1 cellular context compared by ENCODE assay signal in the genomic region with DNA sequence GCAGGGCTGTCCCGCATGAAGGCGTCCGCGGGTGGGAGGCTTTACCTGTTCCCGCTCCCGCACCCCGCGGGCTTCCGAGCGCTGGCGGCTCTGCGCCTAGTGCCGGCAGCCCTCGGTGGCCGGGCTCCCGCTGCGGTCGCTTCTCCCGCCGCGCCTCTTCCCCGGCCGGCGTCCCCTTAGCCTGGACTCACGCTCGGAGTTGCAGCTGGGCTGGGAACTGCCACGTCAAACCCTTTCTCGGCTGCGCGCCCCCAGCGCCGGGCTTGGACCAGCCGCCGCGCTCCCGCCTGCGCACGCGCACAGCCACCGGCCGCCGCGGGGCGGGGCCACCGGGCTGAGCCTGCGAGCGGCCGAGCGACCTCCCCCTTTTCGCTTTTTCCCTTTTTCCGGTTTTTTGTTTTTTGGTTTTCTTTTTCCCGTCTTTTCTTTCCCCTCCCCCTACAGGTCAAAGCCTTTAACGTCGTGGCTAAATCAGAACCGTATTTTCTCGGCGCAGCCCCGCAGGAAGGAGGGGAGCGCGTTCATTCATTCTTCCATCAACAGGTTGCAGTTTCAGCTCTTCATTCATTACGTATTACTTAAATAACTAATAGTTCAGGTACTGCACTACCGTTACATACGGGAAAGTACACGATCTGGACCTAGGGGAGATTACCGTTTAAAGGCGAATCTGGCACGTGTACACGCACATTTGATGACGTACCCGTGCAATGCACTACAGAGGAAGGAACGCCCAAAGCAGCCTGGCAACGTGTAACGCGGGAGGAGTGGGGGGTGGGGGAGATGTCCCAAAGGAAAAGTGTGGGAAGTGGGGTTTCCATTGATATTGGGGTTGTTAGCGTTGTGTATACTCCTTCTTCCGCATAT.
TF ChIP-seq lines count a peak whose summit lies in the region.

A gene with protein sequence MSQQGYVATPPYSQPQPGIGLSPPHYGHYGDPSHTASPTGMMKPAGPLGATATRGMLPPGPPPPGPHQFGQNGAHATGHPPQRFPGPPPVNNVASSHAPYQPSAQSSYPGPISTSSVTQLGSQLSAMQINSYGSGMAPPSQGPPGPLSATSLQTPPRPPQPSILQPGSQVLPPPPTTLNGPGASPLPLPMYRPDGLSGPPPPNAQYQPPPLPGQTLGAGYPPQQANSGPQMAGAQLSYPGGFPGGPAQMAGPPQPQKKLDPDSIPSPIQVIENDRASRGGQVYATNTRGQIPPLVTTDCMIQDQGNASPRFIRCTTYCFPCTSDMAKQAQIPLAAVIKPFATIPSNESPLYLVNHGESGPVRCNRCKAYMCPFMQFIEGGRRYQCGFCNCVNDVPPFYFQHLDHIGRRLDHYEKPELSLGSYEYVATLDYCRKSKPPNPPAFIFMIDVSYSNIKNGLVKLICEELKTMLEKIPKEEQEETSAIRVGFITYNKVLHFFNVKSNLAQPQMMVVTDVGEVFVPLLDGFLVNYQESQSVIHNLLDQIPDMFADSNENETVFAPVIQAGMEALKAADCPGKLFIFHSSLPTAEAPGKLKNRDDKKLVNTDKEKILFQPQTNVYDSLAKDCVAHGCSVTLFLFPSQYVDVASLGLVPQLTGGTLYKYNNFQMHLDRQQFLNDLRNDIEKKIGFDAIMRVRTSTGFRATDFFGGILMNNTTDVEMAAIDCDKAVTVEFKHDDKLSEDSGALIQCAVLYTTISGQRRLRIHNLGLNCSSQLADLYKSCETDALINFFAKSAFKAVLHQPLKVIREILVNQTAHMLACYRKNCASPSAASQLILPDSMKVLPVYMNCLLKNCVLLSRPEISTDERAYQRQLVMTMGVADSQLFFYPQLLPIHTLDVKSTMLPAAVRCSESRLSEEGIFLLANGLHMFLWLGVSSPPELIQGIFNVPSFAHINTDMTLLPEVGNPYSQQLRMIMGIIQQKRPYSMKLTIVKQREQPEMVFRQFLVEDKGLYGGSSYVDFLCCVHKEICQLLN (minus strand): TSS at position 231 of the 867 bp plus-strand sequence. CDS start 2,430 bp downstream, outside the sequence.

TF ChIP-seq in K562, 482 proteins besides CTCF, POLR2A, EP300 and RAD21 (continued from another document and continues in another):
- TF ChIP-seq, protein P1, sequence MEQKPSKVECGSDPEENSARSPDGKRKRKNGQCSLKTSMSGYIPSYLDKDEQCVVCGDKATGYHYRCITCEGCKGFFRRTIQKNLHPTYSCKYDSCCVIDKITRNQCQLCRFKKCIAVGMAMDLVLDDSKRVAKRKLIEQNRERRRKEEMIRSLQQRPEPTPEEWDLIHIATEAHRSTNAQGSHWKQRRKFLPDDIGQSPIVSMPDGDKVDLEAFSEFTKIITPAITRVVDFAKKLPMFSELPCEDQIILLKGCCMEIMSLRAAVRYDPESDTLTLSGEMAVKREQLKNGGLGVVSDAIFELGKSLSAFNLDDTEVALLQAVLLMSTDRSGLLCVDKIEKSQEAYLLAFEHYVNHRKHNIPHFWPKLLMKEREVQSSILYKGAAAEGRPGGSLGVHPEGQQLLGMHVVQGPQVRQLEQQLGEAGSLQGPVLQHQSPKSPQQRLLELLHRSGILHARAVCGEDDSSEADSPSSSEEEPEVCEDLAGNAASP (IDR thresholded peaks at IDR 0.05), result no peak
- TF ChIP-seq FOS (IDR thresholded peaks at IDR 0.05; ENCODE audit: extremely low read depth, insufficient read length), result no peak
- TF ChIP-seq PCBP2 (IDR thresholded peaks at IDR 0.05; ENCODE audit: low read depth, low read length, poor library complexity, severe bottlenecking), result no peak
- no peak for TF ChIP-seq ZNF282 (CRISPR knock-in tag; IDR thresholded peaks at IDR 0.05)
- no peak for TF ChIP-seq MAFF (IDR thresholded peaks at IDR 0.05; ENCODE audit: low read length)
- no peak for TF ChIP-seq SP1 (CRISPR knock-in tag; IDR thresholded peaks at IDR 0.05)
- TF ChIP-seq, protein P2, sequence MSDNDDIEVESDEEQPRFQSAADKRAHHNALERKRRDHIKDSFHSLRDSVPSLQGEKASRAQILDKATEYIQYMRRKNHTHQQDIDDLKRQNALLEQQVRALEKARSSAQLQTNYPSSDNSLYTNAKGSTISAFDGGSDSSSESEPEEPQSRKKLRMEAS (CRISPR knock-in tag; IDR thresholded peaks at IDR 0.05), result peak; percentile 88
- TF ChIP-seq ASH1L (IDR thresholded peaks at IDR 0.05; ENCODE audit: borderline replicate concordance, low read depth, partially characterized antibody), result peak; percentile 38
- no peak for TF ChIP-seq STAT5A (IDR thresholded peaks at IDR 0.05; ENCODE audit: borderline replicate concordance, low read length)
- TF ChIP-seq MBD2 (IDR thresholded peaks at IDR 0.05; ENCODE audit: borderline replicate concordance, low read depth), result peak; percentile 40; the same call in 1 of the 2 replicates
- TF ChIP-seq RAD51 (IDR thresholded peaks at IDR 0.05; ENCODE audit: borderline replicate concordance, low read depth), result peak; percentile 38; the same call in 1 of the 2 replicates
- no peak for TF ChIP-seq ZNF444 (CRISPR knock-in tag; IDR thresholded peaks at IDR 0.05)
- no peak for TF ChIP-seq TCF3 (CRISPR knock-in tag; IDR thresholded peaks at IDR 0.05)
- TF ChIP-seq ATF7 (IDR thresholded peaks at IDR 0.05), result peak; percentile 33; the same call in 1 of the 2 replicates
- no peak for TF ChIP-seq NFRKB (IDR thresholded peaks at IDR 0.05; ENCODE audit: low read depth)
- TF ChIP-seq ILF3 (IDR thresholded peaks at IDR 0.05; ENCODE audit: borderline replicate concordance), result no peak
- no peak for TF ChIP-seq POLR2AphosphoS2 (IDR thresholded peaks at IDR 0.05; ENCODE audit: low read length)
- no peak for TF ChIP-seq DACH1 (IDR thresholded peaks at IDR 0.05; ENCODE audit: partially characterized antibody)
- TF ChIP-seq POLR2AphosphoS5 (IDR thresholded peaks at IDR 0.05; ENCODE audit: control insufficient read depth, insufficient read depth, low read depth, low read length), result no peak
- TF ChIP-seq PHTF2 (CRISPR knock-in tag; IDR thresholded peaks at IDR 0.05), result no peak
- no peak for TF ChIP-seq DDX20 (tag; IDR thresholded peaks at IDR 0.05; ENCODE audit: low read depth)
- no peak for TF ChIP-seq ZFPM2 (CRISPR knock-in tag; IDR thresholded peaks at IDR 0.05)
- no peak for TF ChIP-seq NFATC3 (IDR thresholded peaks at IDR 0.05)
- no peak for TF ChIP-seq SLC30A9 (CRISPR knock-in tag; IDR thresholded peaks at IDR 0.05)
- no peak for TF ChIP-seq KLF6 (CRISPR knock-in tag; IDR thresholded peaks at IDR 0.05; ENCODE audit: borderline replicate concordance)
- TF ChIP-seq, protein P3, sequence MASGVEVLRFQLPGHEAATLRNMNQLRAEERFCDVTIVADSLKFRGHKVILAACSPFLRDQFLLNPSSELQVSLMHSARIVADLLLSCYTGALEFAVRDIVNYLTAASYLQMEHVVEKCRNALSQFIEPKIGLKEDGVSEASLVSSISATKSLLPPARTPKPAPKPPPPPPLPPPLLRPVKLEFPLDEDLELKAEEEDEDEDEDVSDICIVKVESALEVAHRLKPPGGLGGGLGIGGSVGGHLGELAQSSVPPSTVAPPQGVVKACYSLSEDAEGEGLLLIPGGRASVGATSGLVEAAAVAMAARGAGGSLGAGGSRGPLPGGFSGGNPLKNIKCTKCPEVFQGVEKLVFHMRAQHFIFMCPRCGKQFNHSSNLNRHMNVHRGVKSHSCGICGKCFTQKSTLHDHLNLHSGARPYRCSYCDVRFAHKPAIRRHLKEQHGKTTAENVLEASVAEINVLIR (CRISPR knock-in tag; IDR thresholded peaks at IDR 0.05), result no peak
- TF ChIP-seq ETS2 (tag; IDR thresholded peaks at IDR 0.05; ENCODE audit: borderline replicate concordance, poor library complexity, severe bottlenecking), result no peak
- TF ChIP-seq, protein P4, sequence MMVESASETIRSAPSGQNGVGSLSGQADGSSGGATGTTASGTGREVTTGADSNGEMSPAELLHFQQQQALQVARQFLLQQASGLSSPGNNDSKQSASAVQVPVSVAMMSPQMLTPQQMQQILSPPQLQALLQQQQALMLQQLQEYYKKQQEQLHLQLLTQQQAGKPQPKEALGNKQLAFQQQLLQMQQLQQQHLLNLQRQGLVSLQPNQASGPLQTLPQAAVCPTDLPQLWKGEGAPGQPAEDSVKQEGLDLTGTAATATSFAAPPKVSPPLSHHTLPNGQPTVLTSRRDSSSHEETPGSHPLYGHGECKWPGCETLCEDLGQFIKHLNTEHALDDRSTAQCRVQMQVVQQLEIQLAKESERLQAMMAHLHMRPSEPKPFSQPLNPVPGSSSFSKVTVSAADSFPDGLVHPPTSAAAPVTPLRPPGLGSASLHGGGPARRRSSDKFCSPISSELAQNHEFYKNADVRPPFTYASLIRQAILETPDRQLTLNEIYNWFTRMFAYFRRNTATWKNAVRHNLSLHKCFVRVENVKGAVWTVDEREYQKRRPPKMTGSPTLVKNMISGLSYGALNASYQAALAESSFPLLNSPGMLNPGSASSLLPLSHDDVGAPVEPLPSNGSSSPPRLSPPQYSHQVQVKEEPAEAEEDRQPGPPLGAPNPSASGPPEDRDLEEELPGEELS (CRISPR knock-in tag; IDR thresholded peaks at IDR 0.05; ENCODE audit: borderline replicate concordance), result no peak
- TF ChIP-seq ZNF778 (CRISPR knock-in tag; IDR thresholded peaks at IDR 0.05), result no peak
- no peak for TF ChIP-seq ZNF75A (CRISPR knock-in tag; IDR thresholded peaks at IDR 0.05)
- no peak for TF ChIP-seq ZC3H11A (IDR thresholded peaks at IDR 0.05; ENCODE audit: low read depth, low read length)
- TF ChIP-seq SIN3B (IDR thresholded peaks at IDR 0.05; ENCODE audit: low read depth), result no peak
- TF ChIP-seq POLR2H (tag; IDR thresholded peaks at IDR 0.05; ENCODE audit: low read depth), result peak; percentile 46
- no peak for TF ChIP-seq GABPB1 (CRISPR knock-in tag; IDR thresholded peaks at IDR 0.05)
- TF ChIP-seq, protein P5, sequence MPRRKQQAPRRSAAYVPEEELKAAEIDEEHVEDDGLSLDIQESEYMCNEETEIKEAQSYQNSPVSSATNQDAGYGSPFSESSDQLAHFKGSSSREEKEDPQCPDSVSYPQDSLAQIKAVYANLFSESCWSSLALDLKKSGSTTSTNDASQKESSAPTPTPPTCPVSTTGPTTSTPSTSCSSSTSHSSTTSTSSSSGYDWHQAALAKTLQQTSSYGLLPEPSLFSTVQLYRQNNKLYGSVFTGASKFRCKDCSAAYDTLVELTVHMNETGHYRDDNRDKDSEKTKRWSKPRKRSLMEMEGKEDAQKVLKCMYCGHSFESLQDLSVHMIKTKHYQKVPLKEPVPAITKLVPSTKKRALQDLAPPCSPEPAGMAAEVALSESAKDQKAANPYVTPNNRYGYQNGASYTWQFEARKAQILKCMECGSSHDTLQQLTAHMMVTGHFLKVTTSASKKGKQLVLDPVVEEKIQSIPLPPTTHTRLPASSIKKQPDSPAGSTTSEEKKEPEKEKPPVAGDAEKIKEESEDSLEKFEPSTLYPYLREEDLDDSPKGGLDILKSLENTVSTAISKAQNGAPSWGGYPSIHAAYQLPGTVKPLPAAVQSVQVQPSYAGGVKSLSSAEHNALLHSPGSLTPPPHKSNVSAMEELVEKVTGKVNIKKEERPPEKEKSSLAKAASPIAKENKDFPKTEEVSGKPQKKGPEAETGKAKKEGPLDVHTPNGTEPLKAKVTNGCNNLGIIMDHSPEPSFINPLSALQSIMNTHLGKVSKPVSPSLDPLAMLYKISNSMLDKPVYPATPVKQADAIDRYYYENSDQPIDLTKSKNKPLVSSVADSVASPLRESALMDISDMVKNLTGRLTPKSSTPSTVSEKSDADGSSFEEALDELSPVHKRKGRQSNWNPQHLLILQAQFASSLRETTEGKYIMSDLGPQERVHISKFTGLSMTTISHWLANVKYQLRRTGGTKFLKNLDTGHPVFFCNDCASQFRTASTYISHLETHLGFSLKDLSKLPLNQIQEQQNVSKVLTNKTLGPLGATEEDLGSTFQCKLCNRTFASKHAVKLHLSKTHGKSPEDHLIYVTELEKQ (CRISPR knock-in tag; IDR thresholded peaks at IDR 0.05), result no peak
- no peak for TF ChIP-seq SRF (CRISPR knock-in tag; IDR thresholded peaks at IDR 0.05)
- TF ChIP-seq, protein P6, sequence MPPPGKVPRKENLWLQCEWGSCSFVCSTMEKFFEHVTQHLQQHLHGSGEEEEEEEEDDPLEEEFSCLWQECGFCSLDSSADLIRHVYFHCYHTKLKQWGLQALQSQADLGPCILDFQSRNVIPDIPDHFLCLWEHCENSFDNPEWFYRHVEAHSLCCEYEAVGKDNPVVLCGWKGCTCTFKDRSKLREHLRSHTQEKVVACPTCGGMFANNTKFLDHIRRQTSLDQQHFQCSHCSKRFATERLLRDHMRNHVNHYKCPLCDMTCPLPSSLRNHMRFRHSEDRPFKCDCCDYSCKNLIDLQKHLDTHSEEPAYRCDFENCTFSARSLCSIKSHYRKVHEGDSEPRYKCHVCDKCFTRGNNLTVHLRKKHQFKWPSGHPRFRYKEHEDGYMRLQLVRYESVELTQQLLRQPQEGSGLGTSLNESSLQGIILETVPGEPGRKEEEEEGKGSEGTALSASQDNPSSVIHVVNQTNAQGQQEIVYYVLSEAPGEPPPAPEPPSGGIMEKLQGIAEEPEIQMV (tag; conservative IDR thresholded peaks at IDR 0.05; ENCODE audit: low read depth), result no peak
- 0 out of 2 replicates have a peak, but pooled peaks have one; percentile 33 for TF ChIP-seq ELF1 (tag; IDR thresholded peaks at IDR 0.05)
- TF ChIP-seq, protein P7, sequence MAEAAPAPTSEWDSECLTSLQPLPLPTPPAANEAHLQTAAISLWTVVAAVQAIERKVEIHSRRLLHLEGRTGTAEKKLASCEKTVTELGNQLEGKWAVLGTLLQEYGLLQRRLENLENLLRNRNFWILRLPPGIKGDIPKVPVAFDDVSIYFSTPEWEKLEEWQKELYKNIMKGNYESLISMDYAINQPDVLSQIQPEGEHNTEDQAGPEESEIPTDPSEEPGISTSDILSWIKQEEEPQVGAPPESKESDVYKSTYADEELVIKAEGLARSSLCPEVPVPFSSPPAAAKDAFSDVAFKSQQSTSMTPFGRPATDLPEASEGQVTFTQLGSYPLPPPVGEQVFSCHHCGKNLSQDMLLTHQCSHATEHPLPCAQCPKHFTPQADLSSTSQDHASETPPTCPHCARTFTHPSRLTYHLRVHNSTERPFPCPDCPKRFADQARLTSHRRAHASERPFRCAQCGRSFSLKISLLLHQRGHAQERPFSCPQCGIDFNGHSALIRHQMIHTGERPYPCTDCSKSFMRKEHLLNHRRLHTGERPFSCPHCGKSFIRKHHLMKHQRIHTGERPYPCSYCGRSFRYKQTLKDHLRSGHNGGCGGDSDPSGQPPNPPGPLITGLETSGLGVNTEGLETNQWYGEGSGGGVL (CRISPR knock-in tag; IDR thresholded peaks at IDR 0.05), result no peak
- TF ChIP-seq NBN (IDR thresholded peaks at IDR 0.05; ENCODE audit: low read depth), result 0 out of 2 replicates have a peak, but pooled peaks have one; percentile 52
- TF ChIP-seq, protein P8, sequence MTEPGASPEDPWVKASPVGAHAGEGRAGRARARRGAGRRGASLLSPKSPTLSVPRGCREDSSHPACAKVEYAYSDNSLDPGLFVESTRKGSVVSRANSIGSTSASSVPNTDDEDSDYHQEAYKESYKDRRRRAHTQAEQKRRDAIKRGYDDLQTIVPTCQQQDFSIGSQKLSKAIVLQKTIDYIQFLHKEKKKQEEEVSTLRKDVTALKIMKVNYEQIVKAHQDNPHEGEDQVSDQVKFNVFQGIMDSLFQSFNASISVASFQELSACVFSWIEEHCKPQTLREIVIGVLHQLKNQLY (CRISPR knock-in tag; conservative IDR thresholded peaks at IDR 0.05), result no peak
- no peak for TF ChIP-seq NCOR1 (IDR thresholded peaks at IDR 0.05)
- TF ChIP-seq ZNF668 (CRISPR knock-in tag; IDR thresholded peaks at IDR 0.05), result no peak
- TF ChIP-seq, protein P9, sequence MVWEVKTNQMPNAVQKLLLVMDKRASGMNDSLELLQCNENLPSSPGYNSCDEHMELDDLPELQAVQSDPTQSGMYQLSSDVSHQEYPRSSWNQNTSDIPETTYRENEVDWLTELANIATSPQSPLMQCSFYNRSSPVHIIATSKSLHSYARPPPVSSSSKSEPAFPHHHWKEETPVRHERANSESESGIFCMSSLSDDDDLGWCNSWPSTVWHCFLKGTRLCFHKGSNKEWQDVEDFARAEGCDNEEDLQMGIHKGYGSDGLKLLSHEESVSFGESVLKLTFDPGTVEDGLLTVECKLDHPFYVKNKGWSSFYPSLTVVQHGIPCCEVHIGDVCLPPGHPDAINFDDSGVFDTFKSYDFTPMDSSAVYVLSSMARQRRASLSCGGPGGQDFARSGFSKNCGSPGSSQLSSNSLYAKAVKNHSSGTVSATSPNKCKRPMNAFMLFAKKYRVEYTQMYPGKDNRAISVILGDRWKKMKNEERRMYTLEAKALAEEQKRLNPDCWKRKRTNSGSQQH (CRISPR knock-in tag; IDR thresholded peaks at IDR 0.05), result peak; percentile 94
- no peak for TF ChIP-seq ZNF184 (CRISPR knock-in tag; IDR thresholded peaks at IDR 0.05)
